In genomic region chr16:1431497-1432270, GRCh38 we compare ENCODE assay signal across 1 cellular context.
TF ChIP-seq lines count a peak whose summit lies in the region.

No MANE protein-coding gene starts in this region.

TF ChIP-seq in HepG2, 621 proteins besides CTCF, POLR2A, EP300 and RAD21:
- TF ChIP-seq CCDC6 (CRISPR knock-in tag; IDR thresholded peaks at IDR 0.05) = no peak
- no peak for TF ChIP-seq ZFP90 (CRISPR knock-in tag; IDR thresholded peaks at IDR 0.05; ENCODE audit: borderline replicate concordance)
- no peak for TF ChIP-seq EED (CRISPR knock-in tag; IDR thresholded peaks at IDR 0.05)
- TF ChIP-seq EEA1 (CRISPR knock-in tag; IDR thresholded peaks at IDR 0.05; ENCODE audit: borderline replicate concordance) = no peak
- TF ChIP-seq MED13 (CRISPR knock-in tag; IDR thresholded peaks at IDR 0.05) = no peak
- no peak for TF ChIP-seq ZNF496 (CRISPR knock-in tag; IDR thresholded peaks at IDR 0.05; ENCODE audit: insufficient replicate concordance)
- TF ChIP-seq, protein P1, sequence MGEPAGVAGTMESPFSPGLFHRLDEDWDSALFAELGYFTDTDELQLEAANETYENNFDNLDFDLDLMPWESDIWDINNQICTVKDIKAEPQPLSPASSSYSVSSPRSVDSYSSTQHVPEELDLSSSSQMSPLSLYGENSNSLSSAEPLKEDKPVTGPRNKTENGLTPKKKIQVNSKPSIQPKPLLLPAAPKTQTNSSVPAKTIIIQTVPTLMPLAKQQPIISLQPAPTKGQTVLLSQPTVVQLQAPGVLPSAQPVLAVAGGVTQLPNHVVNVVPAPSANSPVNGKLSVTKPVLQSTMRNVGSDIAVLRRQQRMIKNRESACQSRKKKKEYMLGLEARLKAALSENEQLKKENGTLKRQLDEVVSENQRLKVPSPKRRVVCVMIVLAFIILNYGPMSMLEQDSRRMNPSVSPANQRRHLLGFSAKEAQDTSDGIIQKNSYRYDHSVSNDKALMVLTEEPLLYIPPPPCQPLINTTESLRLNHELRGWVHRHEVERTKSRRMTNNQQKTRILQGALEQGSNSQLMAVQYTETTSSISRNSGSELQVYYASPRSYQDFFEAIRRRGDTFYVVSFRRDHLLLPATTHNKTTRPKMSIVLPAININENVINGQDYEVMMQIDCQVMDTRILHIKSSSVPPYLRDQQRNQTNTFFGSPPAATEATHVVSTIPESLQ (CRISPR knock-in tag; conservative IDR thresholded peaks at IDR 0.05) = no peak
- TF ChIP-seq KDM5A (IDR thresholded peaks at IDR 0.05; ENCODE audit: borderline replicate concordance, low read length) = no peak
- no peak for TF ChIP-seq PAXIP1 (CRISPR knock-in tag; conservative IDR thresholded peaks at IDR 0.05)
- no peak for TF ChIP-seq ZKSCAN8 (CRISPR knock-in tag; IDR thresholded peaks at IDR 0.05; ENCODE audit: borderline replicate concordance)
- TF ChIP-seq CAMTA2 (CRISPR knock-in tag; IDR thresholded peaks at IDR 0.05; ENCODE audit: borderline replicate concordance) = no peak
- TF ChIP-seq ETV5 (CRISPR knock-in tag; IDR thresholded peaks at IDR 0.05; ENCODE audit: borderline replicate concordance) = no peak
- TF ChIP-seq, protein P2, sequence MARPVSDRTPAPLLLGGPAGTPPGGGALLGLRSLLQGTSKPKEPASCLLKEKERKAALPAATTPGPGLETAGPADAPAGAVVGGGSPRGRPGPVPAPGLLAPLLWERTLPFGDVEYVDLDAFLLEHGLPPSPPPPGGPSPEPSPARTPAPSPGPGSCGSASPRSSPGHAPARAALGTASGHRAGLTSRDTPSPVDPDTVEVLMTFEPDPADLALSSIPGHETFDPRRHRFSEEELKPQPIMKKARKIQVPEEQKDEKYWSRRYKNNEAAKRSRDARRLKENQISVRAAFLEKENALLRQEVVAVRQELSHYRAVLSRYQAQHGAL (CRISPR knock-in tag; IDR thresholded peaks at IDR 0.05; ENCODE audit: not compliant biosample characterization) = no peak
- TF ChIP-seq LCORL (IDR thresholded peaks at IDR 0.05) = no peak
- TF ChIP-seq LCORL (CRISPR knock-in tag; IDR thresholded peaks at IDR 0.05) = no peak
- TF ChIP-seq TAF1 (CRISPR knock-in tag; IDR thresholded peaks at IDR 0.05) = no peak
- no peak for TF ChIP-seq TSC22D2 (CRISPR knock-in tag; IDR thresholded peaks at IDR 0.05; ENCODE audit: borderline replicate concordance)
- TF ChIP-seq, protein P3, sequence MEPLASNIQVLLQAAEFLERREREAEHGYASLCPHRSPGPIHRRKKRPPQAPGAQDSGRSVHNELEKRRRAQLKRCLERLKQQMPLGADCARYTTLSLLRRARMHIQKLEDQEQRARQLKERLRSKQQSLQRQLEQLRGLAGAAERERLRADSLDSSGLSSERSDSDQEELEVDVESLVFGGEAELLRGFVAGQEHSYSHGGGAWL (CRISPR knock-in tag; IDR thresholded peaks at IDR 0.05) = no peak
- no peak for TF ChIP-seq HNRNPK (IDR thresholded peaks at IDR 0.05; ENCODE audit: low read depth, low read length, poor library complexity, severe bottlenecking)
- TF ChIP-seq FOXO1 (CRISPR knock-in tag; IDR thresholded peaks at IDR 0.05) = no peak
TF ChIP-seq in HepG2: peak in this region for 0.
